Comparison of ENCODE assay signal across 1 cellular context in the genomic region with DNA sequence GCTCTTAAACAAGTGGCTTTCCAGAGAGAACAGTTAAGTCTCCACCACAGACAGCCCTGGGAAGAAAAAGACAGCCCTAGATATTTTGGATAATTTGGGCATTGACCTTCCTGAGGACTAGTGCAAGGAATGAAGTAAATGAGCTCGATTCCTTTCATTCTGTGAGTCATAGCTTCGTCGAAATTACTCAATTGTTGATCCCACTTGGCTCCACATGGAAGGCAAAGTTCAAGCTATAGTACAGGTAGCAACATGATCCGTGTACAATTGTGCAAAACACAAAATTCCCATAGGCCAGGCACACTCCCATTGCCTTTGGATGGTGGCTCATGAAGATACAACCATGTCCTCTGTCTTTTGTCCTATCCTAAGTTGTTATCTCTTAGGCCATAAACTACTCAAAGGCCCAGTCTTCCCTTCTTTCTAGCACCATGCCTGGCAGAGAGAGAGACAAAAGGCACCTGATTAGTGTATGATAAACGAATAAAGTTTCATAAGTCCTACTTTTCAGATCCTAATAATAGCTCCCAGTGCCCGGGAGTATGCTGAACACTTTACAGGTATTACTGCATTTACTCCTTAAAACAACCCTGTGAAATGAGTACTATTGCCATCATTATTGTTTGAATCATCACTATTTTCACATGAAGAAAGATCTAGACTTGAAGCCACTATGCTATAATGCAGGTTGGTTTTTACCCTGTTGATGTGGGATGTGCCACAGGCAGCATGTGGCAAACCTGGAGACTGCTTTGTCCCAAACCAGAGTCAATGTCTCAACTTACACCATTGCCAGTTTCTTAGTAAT.
A peak's percentile ranks its signal among the peaks of the same experiment; 100 is the strongest.
TF ChIP-seq lines count a peak whose summit lies in the region.

No MANE protein-coding gene starts in this region.

TF ChIP-seq in K562, 482 proteins besides CTCF, POLR2A, EP300 and RAD21 (continued from another document):
- TF ChIP-seq RBBP5 (IDR thresholded peaks at IDR 0.05; ENCODE audit: borderline replicate concordance, insufficient read depth, low read length, poor library complexity, severe bottlenecking) = no peak
- no peak for TF ChIP-seq CREB1 (IDR thresholded peaks at IDR 0.05)
- TF ChIP-seq CREB1 (CRISPR knock-in tag; IDR thresholded peaks at IDR 0.05) = no peak
- TF ChIP-seq ZNF324 (CRISPR knock-in tag; IDR thresholded peaks at IDR 0.05) = no peak
- peak; percentile 75 for TF ChIP-seq MEIS2 (IDR thresholded peaks at IDR 0.05; ENCODE audit: partially characterized antibody)
- TF ChIP-seq ZFX (CRISPR knock-in tag; IDR thresholded peaks at IDR 0.05) = 0 out of 2 replicates have a peak, but pooled peaks have one; percentile 14
- TF ChIP-seq ELF4 (CRISPR knock-in tag; IDR thresholded peaks at IDR 0.05) = no peak
- 0 out of 2 replicates have a peak, but pooled peaks have one; percentile 12 for TF ChIP-seq TCF3 (CRISPR knock-in tag; IDR thresholded peaks at IDR 0.05)
- no peak for TF ChIP-seq ZFP1 (CRISPR knock-in tag; IDR thresholded peaks at IDR 0.05)
